In genomic region chr3:15804553-15805095, GRCh38 we compare ENCODE assay signal across 9 cellular contexts.
DNase-seq lines count a peak whose midpoint lies in the region; ATAC-seq and TF ChIP-seq lines count a peak whose summit lies in the region.
"Had no signal": no experiment of that assay in that cellular context is flagged by ENCODE, and none has a peak within 500 bp of the region (broad histone marks: within the 10 kb centered on the region; RNA-seq: fewer than 3 reads in every experiment).

No MANE protein-coding gene starts in this region.

- peaks cover 77% of the 10 kb centered on the region for H3K4me1 Mint-ChIP-seq in activated T-cell treated with anti-CD3 and anti-CD28 coated beads, Interleukin-2, amount 50 U/mL, for 24 hours (ENCODE audit: low read depth)
- peaks cover 78% of the 10 kb centered on the region for H3K4me1 Mint-ChIP-seq in activated naive CD8-positive, alpha-beta T cell treated with anti-CD3 and anti-CD28 coated beads, Interleukin-2, amount 50 U/mL, for 24 hours

- no peak overlapping the region for H3K4me3 ChIP-seq in tibial artery

- no peaks in the 10 kb centered on the region for H3K9me3 ChIP-seq in tibial artery

- H3K27ac Mint-ChIP-seq in activated T-cell treated with anti-CD3 and anti-CD28 coated beads, Interleukin-2, amount 50 U/mL, for 24 hours, result peak overlapping the region; percentile 41
- H3K27ac Mint-ChIP-seq in activated naive CD8-positive, alpha-beta T cell treated with anti-CD3 and anti-CD28 coated beads, Interleukin-2, amount 50 U/mL, for 24 hours, result peak overlapping the region; percentile 46

- H3K27ac ChIP-seq in tibial artery, result peak overlapping the region; percentile 49 to 50

- intact Hi-C loops in tibial artery (cut with DNase I; ENCODE audit: low total_unique reads), result no loop called here

- no peaks in the 10 kb centered on the region for H3K36me3 ChIP-seq in tibial artery

- H3K27me3 ChIP-seq in tibial artery, result no peaks in the 10 kb centered on the region

- peaks cover 5% of the 10 kb centered on the region for H3K9me3 Mint-ChIP-seq in activated T-cell treated with anti-CD3 and anti-CD28 coated beads, Interleukin-2, amount 50 U/mL, for 24 hours
- peaks cover 10% of the 10 kb centered on the region for H3K9me3 Mint-ChIP-seq in activated naive CD8-positive, alpha-beta T cell treated with anti-CD3 and anti-CD28 coated beads, Interleukin-2, amount 50 U/mL, for 24 hours

- peaks cover 0 to 30% (median 13%) of the 10 kb centered on the region in 4 donors for H3K4me1 ChIP-seq in tibial artery

- DNase-seq in activated T-cell treated with anti-CD3 and anti-CD28 coated beads, Interleukin-2, amount 50 U/mL, for 24 hours, result no peak
- no peak for DNase-seq in activated T-cell treated with anti-CD3 and anti-CD28 coated beads, Interleukin-2, amount 50 U/mL, for 48 hours
- DNase-seq in activated naive CD8-positive, alpha-beta T cell treated with anti-CD3 and anti-CD28 coated beads, Interleukin-2, amount 50 U/mL, for 24 hours, result no peak
- DNase-seq in tibial artery, result no peak
- DNase-seq in NCI-H1092 (lab: John Stamatoyannopoulos, UW), result no peak
- DNase-seq in NCI-H1436 (lab: John Stamatoyannopoulos, UW), result no peak
- DNase-seq in HPDE6-E6E7 (ENCODE audit: extremely low spot score), result no peak

- peak; percentile 42 for ATAC-seq in HG03196 (IDR thresholded peaks at IDR 0.05; ENCODE audit: unreplicated experiment)
- ATAC-seq in activated naive CD8-positive, alpha-beta T cell treated with anti-CD3 and anti-CD28 coated beads, Interleukin-2, amount 50 U/mL, for 24 hours, result peak; percentile 59
- ATAC-seq: Right ventricle myocardium inferior had no signal

- no peak overlapping the region for H3K4me3 Mint-ChIP-seq in activated T-cell treated with anti-CD3 and anti-CD28 coated beads, Interleukin-2, amount 50 U/mL, for 24 hours
- H3K4me3 Mint-ChIP-seq in activated naive CD8-positive, alpha-beta T cell treated with anti-CD3 and anti-CD28 coated beads, Interleukin-2, amount 50 U/mL, for 24 hours, result no peak overlapping the region

- peaks cover 5% of the 10 kb centered on the region for H3K36me3 Mint-ChIP-seq in activated T-cell treated with anti-CD3 and anti-CD28 coated beads, Interleukin-2, amount 50 U/mL, for 24 hours (ENCODE audit: low read depth)
- peaks cover 8% of the 10 kb centered on the region for H3K36me3 Mint-ChIP-seq in activated naive CD8-positive, alpha-beta T cell treated with anti-CD3 and anti-CD28 coated beads, Interleukin-2, amount 50 U/mL, for 24 hours (ENCODE audit: low read depth)

- TF ChIP-seq CTCF in tibial artery (IDR thresholded peaks at IDR 0.05), result no peak

- no peaks in the 10 kb centered on the region for H3K27me3 Mint-ChIP-seq in activated T-cell treated with anti-CD3 and anti-CD28 coated beads, Interleukin-2, amount 50 U/mL, for 24 hours
- H3K27me3 Mint-ChIP-seq in activated naive CD8-positive, alpha-beta T cell treated with anti-CD3 and anti-CD28 coated beads, Interleukin-2, amount 50 U/mL, for 24 hours, result no peaks in the 10 kb centered on the region
